Comparison of ENCODE assay signal across 23 cellular contexts in genomic region chr13:23557733-23558132, GRCh38. TPM values are rescaled to one million over a fixed set of nuclear protein-coding genes. Genes with fewer than 3 reads are reported as not detected.
"Had no signal": no experiment of that assay in that cellular context is flagged by ENCODE, and none has a peak within 500 bp of the region (broad histone marks: within the 10 kb centered on the region; RNA-seq: fewer than 3 reads in every experiment).

No MANE protein-coding gene starts in this region.

- ATAC-seq: mucosa of descending colon; naive thymus-derived CD4-positive, alpha-beta T cell; natural killer cell treated with Interleukin-12 subunit alpha and Interleukin-12 subunit beta and Interleukin-15 and Interleukin-18, amount 100 ng/mL, for 72 hours had no signal

- H3K36me3 ChIP-seq: left ventricle myocardium inferior, ovary, prostate gland, sigmoid colon, spleen, suprapubic skin, thoracic aorta, tibial nerve, upper lobe of left lung, vagina had no signal

- H3K27ac ChIP-seq: hepatocyte, ovary, spleen, thoracic aorta, vagina had no signal

- H3K4me2 ChIP-seq: hepatocyte had no signal

- H3K4me1 ChIP-seq: prostate gland had no signal

- H3K27me3 ChIP-seq: hepatocyte, ovary, sigmoid colon, suprapubic skin, tibial nerve, upper lobe of left lung, vagina had no signal

- H3K9me3 ChIP-seq: left ventricle myocardium inferior, mucosa of descending colon, ovary, prostate gland, sigmoid colon, spleen, suprapubic skin, thoracic aorta, tibial nerve, upper lobe of left lung, vagina had no signal

- DNase-seq: islet precursor cell; left ventricle myocardium inferior; midbrain; mucosa of descending colon; naive thymus-derived CD4-positive, alpha-beta T cell; ovary; posterior cingulate gyrus; retina; right cardiac atrium; sigmoid colon; small intestine; spleen; stimulated activated CD4-positive, alpha-beta T cell treated with anti-CD3 and anti-CD28 coated beads, Interleukin-4, amount 100 ng/mL, for 24 hours; stimulated activated naive CD4-positive, alpha-beta T cell; upper lobe of left lung had no signal

- H2AFZ ChIP-seq: hepatocyte had no signal

- FAIRE-seq: small intestine had no signal

- H3K79me2 ChIP-seq: hepatocyte had no signal

- H3K4me3 ChIP-seq: hepatocyte, left ventricle myocardium inferior, lung, mucosa of descending colon, ovary, prostate gland, sigmoid colon, spleen, suprapubic skin, thoracic aorta, tibial nerve, upper lobe of left lung, vagina had no signal

RNA-seq across cellular contexts. Expression of gene TNFRSF19, which starts 12.5 kb away (rescaled TPM):
- polyA plus RNA-seq: naive thymus-derived CD4-positive, alpha-beta T cell had no signal
